ENCODE assay signal across 12 cellular contexts in genomic region chr1:206923961-206924548, GRCh38. TPM values are rescaled to one million over a fixed set of nuclear protein-coding genes. Genes with fewer than 3 reads are reported as not detected.
DNase-seq lines count a peak whose midpoint lies in the region; ATAC-seq and TF ChIP-seq lines count a peak whose summit lies in the region.
"Had no signal": no experiment of that assay in that cellular context is flagged by ENCODE, and none has a peak within 500 bp of the region (broad histone marks: within the 10 kb centered on the region; RNA-seq: fewer than 3 reads in every experiment).

No MANE protein-coding gene starts in this region.

- H3K9me3 ChIP-seq in DOHH2 (ENCODE audit: control insufficient read depth, insufficient read depth, low read length) = no peaks in the 10 kb centered on the region
- no peaks in the 10 kb centered on the region for H3K9me3 ChIP-seq in spleen
- no peaks in the 10 kb centered on the region for H3K9me3 ChIP-seq in MG63
- H3K9me3 ChIP-seq: SJCRH30 had no signal

- intact Hi-C loops in spleen (cut with DNase I; ENCODE audit: low total_unique reads) = no loop called here

- 81 to 99% (median 94%) methylated on average over 3 of the region's 3 CpGs for WGBS in spleen, 5 donors

- POLR2A ChIA-PET in HEK293T (lab: Yijun Ruan, JAX) = no interaction called here

- CTCF ChIA-PET in HEK293T (lab: Yijun Ruan, JAX) = no interaction called here

- H3K36me3 ChIP-seq in DOHH2 (ENCODE audit: control insufficient read depth, low read length) = no peaks in the 10 kb centered on the region
- peaks cover 0 to 6% (median 0%) of the 10 kb centered on the region in 6 donors for H3K36me3 ChIP-seq in spleen
- H3K36me3 ChIP-seq in MG63 = no peaks in the 10 kb centered on the region
- H3K36me3 ChIP-seq: SJCRH30 had no signal

- H3K4me2 ChIP-seq in DOHH2 (ENCODE audit: low read length) = peak overlapping the region; percentile 85
- H3K4me2 ChIP-seq: hepatocyte had no signal

- TF ChIP-seq POLR2A in spleen (IDR thresholded peaks at IDR 0.05) = no peak

- DNase-seq in HEK293T (ENCODE audit: extremely low spot score) (no peak), foreskin keratinocyte (no peak), spleen (no peak), kidney glomerular epithelial cell (lab: John Stamatoyannopoulos, UW) (no peak), NCI-H748 treated with DMSO at 0.1 percent for 48 hours (lab: John Stamatoyannopoulos, UW) (no peak), MG63 (no peak)
- DNase-seq: activated naive CD4-positive, alpha-beta T cell treated with anti-CD3 and anti-CD28 coated beads for 36 hours; KBM-7 had no signal

- no peaks in the 10 kb centered on the region for H4K20me1 ChIP-seq in DOHH2 (ENCODE audit: control insufficient read depth, insufficient read depth, low read depth, low read length)

- H3K27me3 ChIP-seq in DOHH2 (ENCODE audit: control insufficient read depth, low read length) = peaks cover 8% of the 10 kb centered on the region
- no peaks in the 10 kb centered on the region for H3K27me3 ChIP-seq in foreskin keratinocyte
- no peaks in the 10 kb centered on the region for H3K27me3 ChIP-seq in spleen (replicated peaks in 1 of 7)
- no peaks in the 10 kb centered on the region for H3K27me3 ChIP-seq in MG63
- H3K27me3 ChIP-seq: hepatocyte, SJCRH30 had no signal

- H3K27ac ChIP-seq in DOHH2 (ENCODE audit: low read depth, low read length) (no peak overlapping the region), foreskin keratinocyte (no peak overlapping the region), spleen (peak overlapping the region; percentile 89 to 97 (median 93))
- H3K27ac ChIP-seq: hepatocyte, SJCRH30 had no signal

- H3K79me2 ChIP-seq in DOHH2 (ENCODE audit: control insufficient read depth, low read length) = no peaks in the 10 kb centered on the region
- H3K79me2 ChIP-seq: hepatocyte had no signal

- peaks cover 4% of the 10 kb centered on the region for H3F3A ChIP-seq in DOHH2 (ENCODE audit: control insufficient read depth, insufficient read depth)

- peak overlapping the region; percentile 55 for H3K4me3 ChIP-seq in DOHH2 (ENCODE audit: low read length)
- H3K4me3 ChIP-seq in spleen = peak overlapping the region in 1 of 8 donors; percentile 74
- no peak overlapping the region for H3K4me3 ChIP-seq in MG63
- H3K4me3 ChIP-seq: hepatocyte, SJCRH30 had no signal

- peak; percentile 19 for ATAC-seq in foreskin keratinocyte

- H3K4me1 ChIP-seq in DOHH2 (ENCODE audit: control insufficient read depth, low read length) (peaks cover 51% of the 10 kb centered on the region), foreskin keratinocyte (no peaks in the 10 kb centered on the region), spleen (peaks cover 14 to 83% (median 45%) of the 10 kb centered on the region in 6 donors)
- H3K4me1 ChIP-seq: SJCRH30 had no signal

- H3K9me2 ChIP-seq in DOHH2 (replicated peaks; ENCODE audit: control insufficient read depth, low read length) = no peaks in the 10 kb centered on the region

- no peak for TF ChIP-seq CTCF in DOHH2 (IDR thresholded peaks at IDR 0.05; ENCODE audit: low read depth, low read length, poor library complexity, severe bottlenecking)
- no peak for TF ChIP-seq CTCF in foreskin keratinocyte (conservative IDR thresholded peaks at IDR 0.05)
- TF ChIP-seq CTCF in spleen (IDR thresholded peaks at IDR 0.05 in 8 of 11, conservative IDR thresholded peaks at IDR 0.05 in 3 of 11) = no peak

TF ChIP-seq in HEK293T, 16 proteins besides CTCF, POLR2A, EP300 and RAD21:
- TF ChIP-seq TARDBP (IDR thresholded peaks at IDR 0.05) (0 out of 2 replicates have a peak, but pooled peaks have one; percentile 31), FOXK2 (IDR thresholded peaks at IDR 0.05) (no peak)

RNA-seq across cellular contexts. Expression of gene FCMR, which starts 2.3 kb away (rescaled TPM):
- total RNA-seq in foreskin keratinocyte (3.4 and 3.5 TPM in 2 replicates), spleen (100 to 1,000 TPM; 136 to 269 (median 242) TPM)
- polyA plus RNA-seq in foreskin keratinocyte (8.8 and 8.9 TPM in 2 replicates), spleen (100 to 1,000 TPM; 165 to 229 (median 187) TPM)
- 0.36 TPM in 1 of 2 replicates, not detected in the other for total RNA-seq in MG63 (2014; rRNA removed; shearing (Covaris generic); ENCODE audit: low replicate concordance)
- total RNA-seq: dermis microvascular lymphatic vessel endothelial cell, SJCRH30 had no signal

RNA-seq across cellular contexts. Expression of gene PIGR, which starts 22.2 kb away (rescaled TPM):
- not detected in 2 replicates for total RNA-seq in foreskin keratinocyte
- polyA plus RNA-seq in foreskin keratinocyte = not detected in 2 replicates
- total RNA-seq in spleen = 1 to 10 TPM in 3 of 7 donors, under 1 TPM in 4; 0.37 to 1.7 (median 0.94) TPM
- polyA plus RNA-seq in spleen = under 1 TPM; 0.13 to 0.99 (median 0.30) TPM
- total RNA-seq in MG63 (2014; rRNA removed; shearing (Covaris generic); ENCODE audit: low replicate concordance) = not detected in 2 replicates
- total RNA-seq: dermis microvascular lymphatic vessel endothelial cell, SJCRH30 had no signal

RNA-seq across cellular contexts. Expression of gene IL24, which starts 26.8 kb away (rescaled TPM):
- 2.3 and 4.5 TPM in 2 replicates for total RNA-seq in foreskin keratinocyte
- 2.2 and 4.8 TPM in 2 replicates for polyA plus RNA-seq in foreskin keratinocyte
- total RNA-seq in spleen = under 1 TPM in 2 of 7 donors, not detected in 5; 0.30 to 0.34 TPM
- 1 to 10 TPM; 1.2 to 2.0 (median 1.4) TPM for polyA plus RNA-seq in spleen
- not detected in 2 replicates for total RNA-seq in MG63 (2014; rRNA removed; shearing (Covaris generic); ENCODE audit: low replicate concordance)
- total RNA-seq: dermis microvascular lymphatic vessel endothelial cell, hepatocyte, SJCRH30 had no signal
- polyA plus RNA-seq: hepatocyte had no signal

RNA-seq across cellular contexts. Expression of gene FCAMR, which starts 46.2 kb away (rescaled TPM):
- total RNA-seq in foreskin keratinocyte (not detected in 2 replicates), spleen (1 to 10 TPM in 1 of 7 donors, under 1 TPM in 4, not detected in 2; 0.16 to 1.0 (median 0.36) TPM)
- polyA plus RNA-seq in foreskin keratinocyte (not detected in 2 replicates), spleen (1 to 10 TPM in 1 of 3 donors, under 1 TPM in 2; 0.38 to 1.3 (median 0.59) TPM)
- not detected in 2 replicates for total RNA-seq in MG63 (2014; rRNA removed; shearing (Covaris generic); ENCODE audit: low replicate concordance)
- total RNA-seq: activated naive CD4-positive, alpha-beta T cell treated with anti-CD3 and anti-CD28 coated beads for 36 hours; dermis microvascular lymphatic vessel endothelial cell; SJCRH30 had no signal
- polyA plus RNA-seq: hepatocyte had no signal

RNA-seq across cellular contexts. Expression of gene IL20, which starts 58.6 kb away (rescaled TPM):
- total RNA-seq in foreskin keratinocyte = 0.41 and 0.74 TPM in 2 replicates
- polyA plus RNA-seq in foreskin keratinocyte = 0.22 and 0.33 TPM in 2 replicates
- not detected for total RNA-seq in spleen
- not detected for polyA plus RNA-seq in spleen
- not detected in 2 replicates for total RNA-seq in MG63 (2014; rRNA removed; shearing (Covaris generic); ENCODE audit: low replicate concordance)
- total RNA-seq: dermis microvascular lymphatic vessel endothelial cell, hepatocyte, SJCRH30 had no signal
- polyA plus RNA-seq: hepatocyte had no signal

Comparison
In these comparisons a context has a peak if more than half of its experiments do, and no peak if none do; other contexts are left out.
1. H3K27ac ChIP-seq: peak in spleen (8 of 8); none in DOHH2 (single experiment) and foreskin keratinocyte (single experiment).
2. RNA of gene FCMR, which starts 2.3 kb away (total RNA-seq): 136 to 269 TPM in spleen; 3.4 to 3.5 TPM in foreskin keratinocyte and 0.36 TPM in MG63; every median in the first group is over 10 times any median in the second.